Comparison of ENCODE assay signal across 9 cellular contexts in genomic region chr17:82495844-82496528, GRCh38. TPM values are rescaled to one million over a fixed set of nuclear protein-coding genes. Genes with fewer than 3 reads are reported as not detected.
DNase-seq lines count a peak whose midpoint lies in the region; ATAC-seq, FAIRE-seq and TF ChIP-seq lines count a peak whose summit lies in the region.
"Had no signal": no experiment of that assay in that cellular context is flagged by ENCODE, and none has a peak within 500 bp of the region (broad histone marks: within the 10 kb centered on the region; RNA-seq: fewer than 3 reads in every experiment).

No MANE protein-coding gene starts in this region.

- H3K4me3 ChIP-seq in CD8-positive, alpha-beta T cell (ENCODE audit: low read depth, low read length), result no peak overlapping the region
- H3K4me3 ChIP-seq in Karpas-422 (ENCODE audit: low read length) (no peak overlapping the region; the same call in 1 of the 2 replicates), astrocyte (ENCODE audit: insufficient read depth, low read depth, low read length) (no peak overlapping the region)

- no peak for FAIRE-seq in astrocyte (lab: Jason Lieb, UNC)
- FAIRE-seq: GM12892 had no signal

- H3K27ac Mint-ChIP-seq in CD8-positive, alpha-beta T cell, result peak overlapping the region; percentile 84
- no peak overlapping the region for H3K27ac Mint-ChIP-seq in astrocyte (ENCODE audit: unreplicated experiment)
- H3K27ac Mint-ChIP-seq in natural killer cell treated with Interleukin-12 subunit alpha and Interleukin-12 subunit beta and Interleukin-15 and Interleukin-18, amount 100 ng/mL, for 72 hours, result peak overlapping the region in 1 of 2 donors; percentile 39

- H3K9me3 ChIP-seq in CD8-positive, alpha-beta T cell (ENCODE audit: low read length), result no peaks in the 10 kb centered on the region
- H3K9me3 ChIP-seq in Karpas-422 (ENCODE audit: low read length), result no peaks in the 10 kb centered on the region
- H3K9me3 ChIP-seq in astrocyte (ENCODE audit: insufficient read depth, low read depth, low read length), result no peaks in the 10 kb centered on the region

- no peaks in the 10 kb centered on the region for H3K27me3 ChIP-seq in CD8-positive, alpha-beta T cell (ENCODE audit: insufficient read depth, low read length)
- H3K27me3 ChIP-seq in Karpas-422 (ENCODE audit: low read length) (no peaks in the 10 kb centered on the region), astrocyte (ENCODE audit: insufficient read depth, low read length) (no peaks in the 10 kb centered on the region)

- H3K4me1 Mint-ChIP-seq in CD8-positive, alpha-beta T cell (ENCODE audit: low read depth), result peaks cover 24% of the 10 kb centered on the region
- peaks cover 3% of the 10 kb centered on the region for H3K4me1 Mint-ChIP-seq in astrocyte (ENCODE audit: low read depth, unreplicated experiment)
- H3K4me1 Mint-ChIP-seq in natural killer cell treated with Interleukin-12 subunit alpha and Interleukin-12 subunit beta and Interleukin-15 and Interleukin-18, amount 100 ng/mL, for 72 hours (ENCODE audit: low read depth in 2 of 2), result peaks cover 24 to 28% of the 10 kb centered on the region in 2 donors

- H3K4me3 Mint-ChIP-seq in CD8-positive, alpha-beta T cell, result peak overlapping the region; percentile 75
- peak overlapping the region; percentile 60 for H3K4me3 Mint-ChIP-seq in astrocyte (ENCODE audit: unreplicated experiment)
- H3K4me3 Mint-ChIP-seq in natural killer cell treated with Interleukin-12 subunit alpha and Interleukin-12 subunit beta and Interleukin-15 and Interleukin-18, amount 100 ng/mL, for 72 hours, result peak overlapping the region; percentile 49

- TF ChIP-seq CTCF in CD8-positive, alpha-beta T cell (IDR thresholded peaks at IDR 0.05), result no peak
- no peak for TF ChIP-seq CTCF in astrocyte (IDR thresholded peaks at IDR 0.05; ENCODE audit: insufficient read depth, low read depth, low read length)

- H3K79me2 ChIP-seq in Karpas-422 (ENCODE audit: low read length) (no peaks in the 10 kb centered on the region), astrocyte (ENCODE audit: insufficient read depth, low read length) (no peaks in the 10 kb centered on the region)

- POLR2A ChIA-PET in CD8-positive, alpha-beta T cell (lab: Charles Lee), result interaction anchor here (1.3 kb wide), 1 partner anchor 24 kb away, joined by 3 read pairs; the partner anchor contains the start of gene FOXK2

- H3K9ac ChIP-seq in Karpas-422 (ENCODE audit: low read length) (no peak overlapping the region), astrocyte (ENCODE audit: low read length) (no peak overlapping the region)

- no peaks in the 10 kb centered on the region for H3K9me3 Mint-ChIP-seq in CD8-positive, alpha-beta T cell
- H3K9me3 Mint-ChIP-seq in astrocyte (ENCODE audit: unreplicated experiment), result no peaks in the 10 kb centered on the region
- no peaks in the 10 kb centered on the region for H3K9me3 Mint-ChIP-seq in natural killer cell treated with Interleukin-12 subunit alpha and Interleukin-12 subunit beta and Interleukin-15 and Interleukin-18, amount 100 ng/mL, for 72 hours

- H4K20me1 ChIP-seq in Karpas-422 (ENCODE audit: insufficient read depth, low read depth, low read length) (no peaks in the 10 kb centered on the region; the same call in 1 of the 2 replicates), astrocyte (ENCODE audit: insufficient read depth, low read length) (peaks cover 3% of the 10 kb centered on the region)

- no peak overlapping the region for H3K27ac ChIP-seq in CD8-positive, alpha-beta T cell (ENCODE audit: low read depth, low read length)
- H3K27ac ChIP-seq in Karpas-422 (ENCODE audit: low read length) (no peak overlapping the region), astrocyte (ENCODE audit: low read depth, low read length) (no peak overlapping the region)

- no peak for DNase-seq in CD8-positive, alpha-beta T cell
- DNase-seq in Karpas-422, result no peak
- no peak for DNase-seq in astrocyte (ENCODE audit: low read depth)
- no peak for DNase-seq in natural killer cell treated with Interleukin-12 subunit alpha and Interleukin-12 subunit beta and Interleukin-15 and Interleukin-18, amount 100 ng/mL, for 72 hours (ENCODE audit: low spot score)
- DNase-seq in SK-N-DZ (ENCODE audit: low spot score), result no peak
- DNase-seq in NCI-H82 (lab: John Stamatoyannopoulos, UW), result no peak
- DNase-seq in NCI-H2107 (lab: John Stamatoyannopoulos, UW), result no peak
- no peak for DNase-seq in stimulated activated CD8-positive, alpha-beta memory T cell treated with anti-CD3 and anti-CD28 coated beads, Interleukin-4, amount 100 ng/mL, for 48 hours

- H3K36me3 Mint-ChIP-seq in CD8-positive, alpha-beta T cell, result no peaks in the 10 kb centered on the region
- H3K36me3 Mint-ChIP-seq in astrocyte (ENCODE audit: low read depth, unreplicated experiment), result peaks cover 1% of the 10 kb centered on the region
- H3K36me3 Mint-ChIP-seq in natural killer cell treated with Interleukin-12 subunit alpha and Interleukin-12 subunit beta and Interleukin-15 and Interleukin-18, amount 100 ng/mL, for 72 hours, result no peaks in the 10 kb centered on the region

- H2AFZ ChIP-seq in Karpas-422 (ENCODE audit: low read length) (no peak overlapping the region), astrocyte (ENCODE audit: low read depth, low read length) (no peak overlapping the region)

- no peaks in the 10 kb centered on the region for H3K9me2 ChIP-seq in Karpas-422 (replicated peaks; ENCODE audit: insufficient read depth, low read length)

- CTCF ChIA-PET in CD8-positive, alpha-beta T cell (lab: Charles Lee), result interaction anchor here (0.6 to 1.6 kb wide), 6 partner anchors 17 to 145 kb away, joined by 3 to 5 read pairs (median 4); no protein-coding TSS in a partner anchor

- H3K36me3 ChIP-seq in CD8-positive, alpha-beta T cell (ENCODE audit: insufficient read depth, low read length), result no peaks in the 10 kb centered on the region
- H3K36me3 ChIP-seq in Karpas-422 (ENCODE audit: insufficient read depth, low read length) (no peaks in the 10 kb centered on the region), astrocyte (ENCODE audit: insufficient read depth, low read length) (no peaks in the 10 kb centered on the region)

- H3K4me2 ChIP-seq in Karpas-422 (ENCODE audit: low read depth, low read length, poor library complexity, severe bottlenecking) (peak overlapping the region; percentile 87), astrocyte (ENCODE audit: low read length) (no peak overlapping the region)

- peaks cover 19% of the 10 kb centered on the region for H3K4me1 ChIP-seq in CD8-positive, alpha-beta T cell (ENCODE audit: insufficient read depth, low read length)
- H3K4me1 ChIP-seq in Karpas-422 (ENCODE audit: low read length) (peaks cover 21% of the 10 kb centered on the region), astrocyte (ENCODE audit: insufficient read depth, low read length) (peaks cover 16% of the 10 kb centered on the region)

- no peak for ATAC-seq in CD8-positive, alpha-beta T cell
- no peak for ATAC-seq in natural killer cell treated with Interleukin-12 subunit alpha and Interleukin-12 subunit beta and Interleukin-15 and Interleukin-18, amount 100 ng/mL, for 72 hours

- no peaks in the 10 kb centered on the region for H3K27me3 Mint-ChIP-seq in CD8-positive, alpha-beta T cell (ENCODE audit: low read depth)
- H3K27me3 Mint-ChIP-seq in astrocyte (ENCODE audit: low read depth, unreplicated experiment), result peaks cover 2% of the 10 kb centered on the region
- H3K27me3 Mint-ChIP-seq in natural killer cell treated with Interleukin-12 subunit alpha and Interleukin-12 subunit beta and Interleukin-15 and Interleukin-18, amount 100 ng/mL, for 72 hours, result no peaks in the 10 kb centered on the region

- intact Hi-C loops in CD8-positive, alpha-beta T cell (cut with DNase I, micrococcal nuclease), result loop anchor here (2.0 to 5.0 kb wide), 4 partner anchors 37 to 143 kb away; partner anchors contain the start of genes CYBC1 (in 1 of the 2) and NARF (in 1 of the 2)

RNA-seq across cellular contexts. Expression of gene FOXK2, which starts 23.5 kb away (rescaled TPM):
- total RNA-seq in CD8-positive, alpha-beta T cell, result 10 to 100 TPM; 36.1 to 37.7 TPM
- total RNA-seq in Karpas-422 (2014; rRNA removed; shearing (Covaris generic); ENCODE audit: low replicate concordance), result 19.7 and 22.4 TPM in 2 replicates
- 57.9 and 68.0 TPM in 2 replicates for total RNA-seq in astrocyte
- total RNA-seq in natural killer cell treated with Interleukin-12 subunit alpha and Interleukin-12 subunit beta and Interleukin-15 and Interleukin-18, amount 100 ng/mL, for 72 hours, result 100 to 1,000 TPM in 1 of 2 donors, 10 to 100 TPM in 1; 60.9 to 108 TPM
- polyA plus RNA-seq in SK-N-DZ (2014; cell fraction: cytosol; rRNA removed), result 44.6 and 50.7 TPM in 2 replicates
- polyA plus RNA-seq in SK-N-DZ (2014; cell fraction: nucleus; rRNA removed), result 43.3 and 51.3 TPM in 2 replicates

RNA-seq across cellular contexts. Expression of gene NARF, which starts 37.4 kb away (rescaled TPM):
- 10 to 100 TPM; 60.0 to 60.1 TPM for total RNA-seq in CD8-positive, alpha-beta T cell
- total RNA-seq in Karpas-422 (2014; rRNA removed; shearing (Covaris generic); ENCODE audit: low replicate concordance), result 43.3 and 53.5 TPM in 2 replicates
- total RNA-seq in astrocyte, result 62.8 and 64.4 TPM in 2 replicates
- total RNA-seq in natural killer cell treated with Interleukin-12 subunit alpha and Interleukin-12 subunit beta and Interleukin-15 and Interleukin-18, amount 100 ng/mL, for 72 hours, result 100 to 1,000 TPM; 217 to 295 TPM
- 175 and 178 TPM in 2 replicates for polyA plus RNA-seq in SK-N-DZ (2014; cell fraction: cytosol; rRNA removed)
- polyA plus RNA-seq in SK-N-DZ (2014; cell fraction: nucleus; rRNA removed), result 193 and 225 TPM in 2 replicates

RNA-seq across cellular contexts. Expression of gene CYBC1, which starts 45.4 kb away (rescaled TPM):
- 10 to 100 TPM; 52.9 to 63.9 TPM for total RNA-seq in CD8-positive, alpha-beta T cell
- 92.4 and 147 TPM in 2 replicates for total RNA-seq in Karpas-422 (2014; rRNA removed; shearing (Covaris generic); ENCODE audit: low replicate concordance)
- total RNA-seq in astrocyte, result 67.3 and 68.1 TPM in 2 replicates
- 100 to 1,000 TPM; 300 to 380 TPM for total RNA-seq in natural killer cell treated with Interleukin-12 subunit alpha and Interleukin-12 subunit beta and Interleukin-15 and Interleukin-18, amount 100 ng/mL, for 72 hours
- 130 and 164 TPM in 2 replicates for polyA plus RNA-seq in SK-N-DZ (2014; cell fraction: cytosol; rRNA removed)
- polyA plus RNA-seq in SK-N-DZ (2014; cell fraction: nucleus; rRNA removed), result 230 and 261 TPM in 2 replicates
